In genomic region chr6:136717297-136717990, GRCh38 we compare ENCODE assay signal across 10 cellular contexts.
DNase-seq lines count a peak whose midpoint lies in the region; ATAC-seq, FAIRE-seq and TF ChIP-seq lines count a peak whose summit lies in the region.
"Had no signal": no experiment of that assay in that cellular context is flagged by ENCODE, and none has a peak within 500 bp of the region (broad histone marks: within the 10 kb centered on the region; RNA-seq: fewer than 3 reads in every experiment).

No MANE protein-coding gene starts in this region.

- peaks cover 31% of the 10 kb centered on the region for H3K36me3 Mint-ChIP-seq in activated T-helper 1 cell treated with anti-CD3 and anti-CD28 coated beads, Interleukin-12 subunit alpha, Interleukin-12 subunit beta, Interleukin-2, Interleukin-4 antibody, amounts not matched to agents 30 ng/mL and 10 ng/mL and 1 ng/mL, durations not matched to agents 14 hours and 24 hours and 36 hours (ENCODE audit: low read depth)
- H3K36me3 Mint-ChIP-seq in mesothelial cell of epicardium, result peaks cover 3% of the 10 kb centered on the region

- peaks cover 7% of the 10 kb centered on the region for H3K9me3 Mint-ChIP-seq in activated T-helper 1 cell treated with anti-CD3 and anti-CD28 coated beads, Interleukin-12 subunit alpha, Interleukin-12 subunit beta, Interleukin-2, Interleukin-4 antibody, amounts not matched to agents 30 ng/mL and 10 ng/mL and 1 ng/mL, durations not matched to agents 14 hours and 24 hours and 36 hours
- H3K9me3 Mint-ChIP-seq in mesothelial cell of epicardium, result peaks cover 4% of the 10 kb centered on the region

- TF ChIP-seq POLR2A in GM12892 (IDR thresholded peaks at IDR 0.05; ENCODE audit: low read depth, low read length), result no peak

- no peaks in the 10 kb centered on the region for H3K9me3 ChIP-seq in effector memory CD4-positive, alpha-beta T cell (ENCODE audit: control insufficient read depth, low read length)
- H3K9me3 ChIP-seq: MG63 had no signal

- peak overlapping the region; percentile 24 for H3K27ac Mint-ChIP-seq in activated T-helper 1 cell treated with anti-CD3 and anti-CD28 coated beads, Interleukin-12 subunit alpha, Interleukin-12 subunit beta, Interleukin-2, Interleukin-4 antibody, amounts not matched to agents 30 ng/mL and 10 ng/mL and 1 ng/mL, durations not matched to agents 14 hours and 24 hours and 36 hours
- H3K27ac Mint-ChIP-seq in mesothelial cell of epicardium, result peak overlapping the region; percentile 64

- H3K4me1 Mint-ChIP-seq in activated T-helper 1 cell treated with anti-CD3 and anti-CD28 coated beads, Interleukin-12 subunit alpha, Interleukin-12 subunit beta, Interleukin-2, Interleukin-4 antibody, amounts not matched to agents 30 ng/mL and 10 ng/mL and 1 ng/mL, durations not matched to agents 14 hours and 24 hours and 36 hours (ENCODE audit: low read depth), result peaks cover 61% of the 10 kb centered on the region
- H3K4me1 Mint-ChIP-seq in mesothelial cell of epicardium, result peaks cover 15% of the 10 kb centered on the region

- no peaks in the 10 kb centered on the region for H3K27me3 Mint-ChIP-seq in activated T-helper 1 cell treated with anti-CD3 and anti-CD28 coated beads, Interleukin-12 subunit alpha, Interleukin-12 subunit beta, Interleukin-2, Interleukin-4 antibody, amounts not matched to agents 30 ng/mL and 10 ng/mL and 1 ng/mL, durations not matched to agents 14 hours and 24 hours and 36 hours (ENCODE audit: insufficient read depth)
- no peaks in the 10 kb centered on the region for H3K27me3 Mint-ChIP-seq in mesothelial cell of epicardium (ENCODE audit: low read depth)

- no peak for TF ChIP-seq CTCF in mesothelial cell of epicardium (IDR thresholded peaks at IDR 0.05; ENCODE audit: unreplicated experiment)

- intact Hi-C loops in activated T-helper 1 cell treated with anti-CD3 and anti-CD28 coated beads, Interleukin-12 subunit alpha, Interleukin-12 subunit beta, Interleukin-2, Interleukin-4 antibody, amounts not matched to agents 30 ng/mL and 10 ng/mL and 1 ng/mL, durations not matched to agents 14 hours and 24 hours and 36 hours (cut with micrococcal nuclease), result no loop called here

- H3K4me3 ChIP-seq in effector memory CD4-positive, alpha-beta T cell (ENCODE audit: insufficient read depth, low read depth, low read length, poor library complexity, severe bottlenecking), result no peak overlapping the region
- H3K4me3 ChIP-seq: MG63, smooth muscle cell had no signal

- H3K27me3 ChIP-seq in effector memory CD4-positive, alpha-beta T cell (replicated peaks; ENCODE audit: control insufficient read depth, insufficient read depth, low read length, poor library complexity, severe bottlenecking), result no peaks in the 10 kb centered on the region
- H3K27me3 ChIP-seq: MG63 had no signal

- no peak overlapping the region for H3K4me3 Mint-ChIP-seq in activated T-helper 1 cell treated with anti-CD3 and anti-CD28 coated beads, Interleukin-12 subunit alpha, Interleukin-12 subunit beta, Interleukin-2, Interleukin-4 antibody, amounts not matched to agents 30 ng/mL and 10 ng/mL and 1 ng/mL, durations not matched to agents 14 hours and 24 hours and 36 hours
- H3K4me3 Mint-ChIP-seq in mesothelial cell of epicardium, result no peak overlapping the region

- H3K27ac ChIP-seq in effector memory CD4-positive, alpha-beta T cell (ENCODE audit: insufficient read depth, low read length, poor library complexity, severe bottlenecking), result no peak overlapping the region

- FAIRE-seq in GM12892 (lab: Jason Lieb, UNC), result peak; percentile 86

- DNase-seq in GM12892 (ENCODE audit: insufficient read length), result no peak
- no peak for DNase-seq in activated T-helper 1 cell treated with anti-CD3 and anti-CD28 coated beads, Interleukin-12 subunit alpha, Interleukin-12 subunit beta, Interleukin-2, Interleukin-4 antibody, amounts not matched to agents 30 ng/mL and 10 ng/mL and 1 ng/mL, durations not matched to agents 14 hours and 24 hours and 36 hours (ENCODE audit: low spot score)
- DNase-seq in mesothelial cell of epicardium (ENCODE audit: low spot score in 2 of 2, unreplicated experiment in 2 of 2), result no peak
- DNase-seq in NCI-H446 treated with DMSO at 0.1 percent for 48 hours (lab: John Stamatoyannopoulos, UW), result no peak
- DNase-seq in nucleus accumbens (lab: John Stamatoyannopoulos, UW), result no peak
- DNase-seq in NCI-H1092 (lab: John Stamatoyannopoulos, UW), result no peak
- DNase-seq in effector memory CD4-positive, alpha-beta T cell, result no peak
- DNase-seq: MG63 had no signal

- ATAC-seq in HG02610 (IDR thresholded peaks at IDR 0.05; ENCODE audit: unreplicated experiment), result peak; percentile 25

- H3K4me1 ChIP-seq in effector memory CD4-positive, alpha-beta T cell (ENCODE audit: control insufficient read depth, insufficient read depth, low read length, poor library complexity, severe bottlenecking), result no peaks in the 10 kb centered on the region

- H3K36me3 ChIP-seq in effector memory CD4-positive, alpha-beta T cell (ENCODE audit: control insufficient read depth, insufficient read depth, low read length), result no peaks in the 10 kb centered on the region
- H3K36me3 ChIP-seq: MG63 had no signal
